ENCODE assay signal across 9 cellular contexts in genomic region chr17:54899721-54900456, GRCh38. TPM values are rescaled to one million over a fixed set of nuclear protein-coding genes. Genes with fewer than 3 reads are reported as not detected.
DNase-seq lines count a peak whose midpoint lies in the region; ATAC-seq, FAIRE-seq and TF ChIP-seq lines count a peak whose summit lies in the region.
"Had no signal": no experiment of that assay in that cellular context is flagged by ENCODE, and none has a peak within 500 bp of the region (broad histone marks: within the 10 kb centered on the region; RNA-seq: fewer than 3 reads in every experiment).

No MANE protein-coding gene starts in this region.

- no peak overlapping the region; the same call in 2 of the 3 replicates for H3K4me3 Mint-ChIP-seq in GM23338

- WGBS in small intestine, 3 donors, result 5 to 11% (median 11%) methylated on average over 18 of the region's 18 CpGs

- FAIRE-seq in small intestine (lab: Jason Lieb, UNC), result no peak
- FAIRE-seq: colon had no signal

- intact Hi-C loops in PC-9 (cut with micrococcal nuclease; ENCODE audit: unreplicated experiment), result loop anchor here (2.0 kb wide), 1 partner anchor 69 kb away; the partner anchor contains the start of genes COX11 and STXBP4

- POLR2A ChIA-PET in AG04450 (lab: Yijun Ruan, JAX), result no interaction called here
- POLR2A ChIA-PET in PC-9 (lab: Charles Lee; ENCODE audit: unreplicated experiment), result interaction anchor here (0.6 kb wide), 2 partner anchors 68 to 332 kb away, joined by 3 read pairs; no protein-coding TSS in a partner anchor

- H3K36me3 Mint-ChIP-seq in GM23338 (ENCODE audit: low read depth), result peaks cover 20% of the 10 kb centered on the region

- H2AFZ ChIP-seq in GM23338 (peak overlapping the region; percentile 91; the same call in 1 of the 2 replicates), PC-9 (peak overlapping the region; percentile 82), fibroblast of lung (ENCODE audit: low read length) (no peak overlapping the region)

- H3K9me3 ChIP-seq in AG04450 (ENCODE audit: control insufficient read depth, insufficient read depth, low read length) (no peaks in the 10 kb centered on the region), PC-9 (ENCODE audit: insufficient read depth, low read depth) (no peaks in the 10 kb centered on the region), fibroblast of lung (ENCODE audit: control insufficient read depth, insufficient read depth, low read depth, low read length) (no peaks in the 10 kb centered on the region), small intestine (ENCODE audit: control insufficient read depth, low read depth) (no peaks in the 10 kb centered on the region)

- DNase-seq in AG04450 (ENCODE audit: low read depth, low spot score), result no peak
- peak; percentile 70 for DNase-seq in GM23338 (ENCODE audit: low spot score)
- DNase-seq in PC-9, result no peak
- DNase-seq in fibroblast of lung (ENCODE audit: low read depth in 2 of 2), result no peak
- DNase-seq in small intestine, result peak; percentile 11

- H4K20me1 ChIP-seq in GM23338 (replicated peaks; ENCODE audit: insufficient read depth) (peaks cover 4% of the 10 kb centered on the region; the same call in 1 of the 2 replicates), PC-9 (ENCODE audit: insufficient read depth) (0 out of 2 replicates have a peak, but pooled peaks cover 5% of the 10 kb centered on the region), fibroblast of lung (ENCODE audit: control insufficient read depth, extremely low read depth, insufficient read depth, low read length) (no peaks in the 10 kb centered on the region)

- peak overlapping the region; percentile 89 for H3K4me3 ChIP-seq in AG04450 (ENCODE audit: low read depth, low read length)
- no peak overlapping the region; the same call in 1 of the 2 replicates for H3K4me3 ChIP-seq in GM23338
- H3K4me3 ChIP-seq in PC-9, result peak overlapping the region; percentile 79
- H3K4me3 ChIP-seq in fibroblast of lung (replicated peaks in 1 of 4; ENCODE audit: control extremely low read depth in 1 of 4, insufficient read depth in 1 of 4, low read depth in 3 of 4, low read length in 4 of 4), result peak overlapping the region; percentile 2 to 78 (median 70)
- H3K4me3 ChIP-seq in small intestine (ENCODE audit: low read depth in 1 of 2, low read length in 2 of 2), result no peak overlapping the region

- peaks cover 16% of the 10 kb centered on the region for H3K27me3 Mint-ChIP-seq in GM23338 (ENCODE audit: insufficient read depth, low read depth, poor library complexity)

- H3K4me2 ChIP-seq in GM23338 (no peak overlapping the region; the same call in 1 of the 2 replicates), PC-9 (no peak overlapping the region; the same call in 1 of the 2 replicates), fibroblast of lung (ENCODE audit: extremely low read depth, insufficient read depth, low read length) (peak overlapping the region; percentile 84)

- H3K9me3 Mint-ChIP-seq in GM23338, result peaks cover 5% of the 10 kb centered on the region; the same call in 2 of the 3 replicates

- CTCF ChIA-PET in AG04450 (lab: Charles Lee) (no interaction called here), PC-9 (lab: Charles Lee) (no interaction called here)

- H3K79me2 ChIP-seq in GM23338 (replicated peaks; ENCODE audit: insufficient read depth) (no peaks in the 10 kb centered on the region), PC-9 (ENCODE audit: low read depth) (peaks cover 8% of the 10 kb centered on the region), fibroblast of lung (ENCODE audit: control insufficient read depth, insufficient read depth, low read length) (no peaks in the 10 kb centered on the region)

- H3K27ac Mint-ChIP-seq in GM23338, result peak overlapping the region; percentile 95

- H3K4me1 ChIP-seq in GM23338 (ENCODE audit: insufficient read depth) (peaks cover 16% of the 10 kb centered on the region), PC-9 (replicated peaks; ENCODE audit: insufficient read depth) (peaks cover 6% of the 10 kb centered on the region; the same call in 1 of the 2 replicates), fibroblast of lung (ENCODE audit: control insufficient read depth, extremely low read depth, insufficient read depth, low read length) (peaks cover 2% of the 10 kb centered on the region), small intestine (ENCODE audit: control insufficient read depth in 2 of 2, insufficient read depth in 1 of 2, low read depth in 1 of 2, low read length in 1 of 2) (peaks cover 0 to 3% of the 10 kb centered on the region in 2 donors)

- BruUV-seq in PC-9 (replicated peaks; lab: Mats Ljungman, UMichigan), result no TSS peak

- no peak overlapping the region for H3K9ac ChIP-seq in fibroblast of lung (ENCODE audit: insufficient read depth, low read length)

- H3K27ac ChIP-seq in AG04450 (ENCODE audit: low read depth, low read length) (no peak overlapping the region), GM23338 (ENCODE audit: low read depth) (peak overlapping the region; percentile 98), PC-9 (peak overlapping the region; percentile 88; the same call in 1 of the 2 replicates), fibroblast of lung (ENCODE audit: insufficient read depth, low read length) (no peak overlapping the region), small intestine (ENCODE audit: low read depth in 1 of 2, low read length in 1 of 2) (no peak overlapping the region)

- H3K4me1 Mint-ChIP-seq in GM23338, result peaks cover 26% of the 10 kb centered on the region

- H3K9me2 ChIP-seq in GM23338 (ENCODE audit: insufficient read depth) (peaks cover 4% of the 10 kb centered on the region; the same call in 1 of the 2 replicates), PC-9 (ENCODE audit: insufficient read depth) (no peaks in the 10 kb centered on the region)

- ATAC-seq in GM23338 (peak; percentile 44), GM21515 (IDR thresholded peaks at IDR 0.05; ENCODE audit: unreplicated experiment) (no peak), HG03175 (IDR thresholded peaks at IDR 0.05; ENCODE audit: unreplicated experiment) (no peak), HG02610 (IDR thresholded peaks at IDR 0.05; ENCODE audit: unreplicated experiment) (no peak)

- no peaks in the 10 kb centered on the region for H3K27me3 ChIP-seq in AG04450 (ENCODE audit: control insufficient read depth, insufficient read depth, low read length)
- no peaks in the 10 kb centered on the region for H3K27me3 ChIP-seq in GM23338 (ENCODE audit: insufficient read depth)
- H3K27me3 ChIP-seq in PC-9 (ENCODE audit: insufficient read depth, low read depth), result no peaks in the 10 kb centered on the region
- H3K27me3 ChIP-seq in fibroblast of lung (ENCODE audit: control insufficient read depth, insufficient read depth, low read length), result peaks cover 9% of the 10 kb centered on the region
- H3K27me3 ChIP-seq in small intestine (ENCODE audit: control insufficient read depth in 2 of 2, insufficient read depth in 2 of 2, low read length in 2 of 2), result peaks cover 0 to 2% of the 10 kb centered on the region in 2 donors

- TF ChIP-seq CTCF in AG04450 (IDR thresholded peaks at IDR 0.05; ENCODE audit: low read depth, low read length) (no peak), GM23338 (conservative IDR thresholded peaks at IDR 0.05; ENCODE audit: low read depth in 2 of 2) (no peak), PC-9 (conservative IDR thresholded peaks at IDR 0.05) (no peak), fibroblast of lung (conservative IDR thresholded peaks at IDR 0.05 in 1 of 2, IDR thresholded peaks at IDR 0.05 in 1 of 2; ENCODE audit: low read depth in 1 of 2, low read length in 2 of 2) (no peak)

- peaks cover 5% of the 10 kb centered on the region for H3F3A ChIP-seq in GM23338 (replicated peaks; ENCODE audit: low read depth)
- H3F3A ChIP-seq in PC-9 (ENCODE audit: insufficient read depth, low read depth), result peaks cover 10% of the 10 kb centered on the region; the same call in 1 of the 2 replicates

- peaks cover 8% of the 10 kb centered on the region; the same call in 1 of the 2 replicates for H3K36me3 ChIP-seq in GM23338 (ENCODE audit: insufficient read depth)
- H3K36me3 ChIP-seq in PC-9 (ENCODE audit: low read depth), result peaks cover 11% of the 10 kb centered on the region; the same call in 1 of the 2 replicates
- no peaks in the 10 kb centered on the region for H3K36me3 ChIP-seq in fibroblast of lung (ENCODE audit: control insufficient read depth, insufficient read depth, low read length)
- no peaks in the 10 kb centered on the region for H3K36me3 ChIP-seq in small intestine (ENCODE audit: control insufficient read depth in 2 of 2, insufficient read depth in 2 of 2, low read length in 2 of 2)

TF ChIP-seq in GM23338, 12 proteins besides CTCF, POLR2A, EP300 and RAD21 (continues in another document):
- TF ChIP-seq ZNF114 (CRISPR knock-in tag; IDR thresholded peaks at IDR 0.05) (0 out of 2 replicates have a peak, but pooled peaks have one; percentile 69), JUNB (IDR thresholded peaks at IDR 0.05; ENCODE audit: unreplicated experiment) (no peak), ETS1 (IDR thresholded peaks at IDR 0.05) (no peak)

RNA-seq across cellular contexts. Expression of gene TOM1L1, which starts 0.8 kb away (rescaled TPM):
- 25.6 and 37.8 TPM in 2 replicates for polyA plus RNA-seq in AG04450 (2011; rRNA removed)
- 9.9 and 18.8 TPM in 2 replicates for polyA minus RNA-seq in AG04450 (2011; rRNA and poly(A)+ RNA removed)
- 58.0 and 68.0 TPM in 2 replicates for total RNA-seq in GM23338 (2014; rRNA removed; shearing (Covaris generic))
- polyA plus RNA-seq in GM23338 (2016; fragmentation: Nextera tagmentation; extraction: Ambion mirVana), result 39.4 and 46.8 TPM in 2 replicates
- 41.5 and 46.8 TPM in 2 replicates for total RNA-seq in PC-9 (2021)
- total RNA-seq in fibroblast of lung, result 23.1 and 34.7 TPM in 2 replicates
- polyA plus RNA-seq in fibroblast of lung, result 28.4 and 34.5 TPM in 2 replicates
- 13.6 and 17.4 TPM in 2 replicates for polyA plus RNA-seq in fibroblast of lung (2012)
- polyA minus RNA-seq in fibroblast of lung (ENCODE audit: low replicate concordance), result 1.4 and 10.8 TPM in 2 replicates
- polyA plus RNA-seq in small intestine, result 100 to 1,000 TPM in 1 of 3 donors, 10 to 100 TPM in 2; 57.2 to 118 (median 78.1) TPM

Comparison
In these comparisons a context has a peak if more than half of its experiments do, and no peak if none do; other contexts are left out.
1. DNase-seq: peak in GM23338 (single experiment) and small intestine (single experiment); none in AG04450 (single experiment), PC-9 (0 of 2) and fibroblast of lung (0 of 2).
2. H3K27ac ChIP-seq: peak in GM23338 (single experiment) and PC-9 (single experiment); none in AG04450 (single experiment), fibroblast of lung (single experiment) and small intestine (0 of 2).
3. H3K4me3 ChIP-seq: peak in AG04450 (single experiment), PC-9 (single experiment) and fibroblast of lung (4 of 4); none in GM23338 (single experiment) and small intestine (0 of 2).